ENCODE assay signal across 8 cellular contexts in the genomic region with DNA sequence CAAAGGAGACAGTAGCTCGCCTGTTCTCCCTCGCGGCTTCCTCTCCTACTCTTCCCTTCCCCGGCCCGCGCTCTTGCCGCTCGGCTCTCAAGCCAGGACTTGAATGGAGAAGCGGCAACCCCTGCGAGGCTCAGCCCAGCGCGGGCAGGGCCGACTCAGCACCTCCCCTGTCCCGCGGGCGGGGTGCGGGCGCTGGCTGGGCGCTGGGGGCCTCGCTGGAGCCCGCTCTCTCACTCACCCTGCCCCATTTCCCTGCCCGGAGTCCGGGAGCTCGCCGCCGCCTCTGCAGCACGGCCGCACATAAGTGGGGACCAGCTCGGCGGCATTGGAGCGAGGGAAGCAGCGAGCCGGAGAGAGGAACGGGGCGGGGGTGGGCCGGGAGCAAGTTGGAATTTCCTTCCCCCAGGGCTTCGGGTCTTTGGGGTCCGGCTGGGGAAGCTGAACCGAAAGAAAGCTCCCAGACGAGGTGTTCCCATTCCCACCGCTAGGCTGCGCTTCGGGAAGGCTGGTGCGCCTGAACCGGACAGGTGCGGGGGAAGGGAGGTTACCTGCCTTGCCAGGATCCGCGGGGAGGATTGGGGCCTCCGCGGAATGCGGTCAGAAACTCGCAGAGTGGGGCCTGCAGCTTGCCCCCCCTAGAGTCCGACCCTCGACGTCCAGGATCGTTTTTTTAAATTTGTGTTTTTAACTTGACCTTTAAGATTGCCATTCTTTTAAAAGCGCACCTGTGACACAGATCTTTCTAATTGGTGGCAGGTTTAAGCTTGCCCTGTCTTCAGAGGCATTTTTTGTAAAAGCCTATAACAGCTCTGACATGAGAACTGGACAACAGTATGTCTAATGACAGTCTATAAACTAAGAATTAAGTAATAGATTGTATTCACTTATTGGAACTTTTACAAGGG. TPM values are rescaled to one million over a fixed set of nuclear protein-coding genes. Genes with fewer than 3 reads are reported as not detected.
DNase-seq lines count a peak whose midpoint lies in the region; ATAC-seq and TF ChIP-seq lines count a peak whose summit lies in the region.

A gene with protein sequence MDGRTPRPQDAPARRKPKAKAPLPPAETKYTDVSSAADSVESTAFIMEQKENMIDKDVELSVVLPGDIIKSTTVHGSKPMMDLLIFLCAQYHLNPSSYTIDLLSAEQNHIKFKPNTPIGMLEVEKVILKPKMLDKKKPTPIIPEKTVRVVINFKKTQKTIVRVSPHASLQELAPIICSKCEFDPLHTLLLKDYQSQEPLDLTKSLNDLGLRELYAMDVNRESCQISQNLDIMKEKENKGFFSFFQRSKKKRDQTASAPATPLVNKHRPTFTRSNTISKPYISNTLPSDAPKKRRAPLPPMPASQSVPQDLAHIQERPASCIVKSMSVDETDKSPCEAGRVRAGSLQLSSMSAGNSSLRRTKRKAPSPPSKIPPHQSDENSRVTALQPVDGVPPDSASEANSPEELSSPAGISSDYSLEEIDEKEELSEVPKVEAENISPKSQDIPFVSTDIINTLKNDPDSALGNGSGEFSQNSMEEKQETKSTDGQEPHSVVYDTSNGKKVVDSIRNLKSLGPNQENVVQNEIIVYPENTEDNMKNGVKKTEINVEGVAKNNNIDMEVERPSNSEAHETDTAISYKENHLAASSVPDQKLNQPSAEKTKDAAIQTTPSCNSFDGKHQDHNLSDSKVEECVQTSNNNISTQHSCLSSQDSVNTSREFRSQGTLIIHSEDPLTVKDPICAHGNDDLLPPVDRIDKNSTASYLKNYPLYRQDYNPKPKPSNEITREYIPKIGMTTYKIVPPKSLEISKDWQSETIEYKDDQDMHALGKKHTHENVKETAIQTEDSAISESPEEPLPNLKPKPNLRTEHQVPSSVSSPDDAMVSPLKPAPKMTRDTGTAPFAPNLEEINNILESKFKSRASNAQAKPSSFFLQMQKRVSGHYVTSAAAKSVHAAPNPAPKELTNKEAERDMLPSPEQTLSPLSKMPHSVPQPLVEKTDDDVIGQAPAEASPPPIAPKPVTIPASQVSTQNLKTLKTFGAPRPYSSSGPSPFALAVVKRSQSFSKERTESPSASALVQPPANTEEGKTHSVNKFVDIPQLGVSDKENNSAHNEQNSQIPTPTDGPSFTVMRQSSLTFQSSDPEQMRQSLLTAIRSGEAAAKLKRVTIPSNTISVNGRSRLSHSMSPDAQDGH (minus strand): TSS at position 105 of the 905 bp plus-strand sequence. CDS start 627 bp downstream, outside the sequence.

- H3K27ac ChIP-seq in OCI-LY1 (ENCODE audit: low read depth, low read length, poor library complexity, severe bottlenecking) (no peak within 1 kb of the TSS), cardiac muscle cell (peak within 1 kb of the TSS; percentile 75)

- H3K27me3 ChIP-seq in Caco-2 (replicated peaks; ENCODE audit: control insufficient read depth, insufficient read depth, low read length) (no peaks in the 10 kb centered on the region), OCI-LY1 (ENCODE audit: insufficient read depth, low read length) (no peaks in the 10 kb centered on the region), cardiac muscle cell (no peaks in the 10 kb centered on the region)

- peak within 1 kb of the TSS; percentile 92 for H3K27ac Mint-ChIP-seq in Caco-2 (ENCODE audit: unreplicated experiment)
- H3K27ac Mint-ChIP-seq in activated naive CD8-positive, alpha-beta T cell treated with anti-CD3 and anti-CD28 coated beads, Interleukin-2, amount 50 U/mL, for 24 hours = peak within 1 kb of the TSS; percentile 50

- TF ChIP-seq CTCF in Caco-2 (IDR thresholded peaks at IDR 0.05; ENCODE audit: insufficient read depth in 1 of 2, low read depth in 1 of 2, low read length in 1 of 2, severe bottlenecking in 1 of 2, unreplicated experiment in 1 of 2) (peak; percentile 87 to 89), OCI-LY1 (IDR thresholded peaks at IDR 0.05; ENCODE audit: low read length) (peak; percentile 58), cardiac muscle cell (IDR thresholded peaks at IDR 0.05; ENCODE audit: low read depth, low read length) (peak; percentile 82), omental fat pad (IDR thresholded peaks at IDR 0.05) (peak in 2 of 3 donors; percentile 82 to 86)

- no peaks in the 10 kb centered on the region for H3K9me3 Mint-ChIP-seq in Caco-2 (ENCODE audit: unreplicated experiment)
- no peaks in the 10 kb centered on the region for H3K9me3 Mint-ChIP-seq in activated naive CD8-positive, alpha-beta T cell treated with anti-CD3 and anti-CD28 coated beads, Interleukin-2, amount 50 U/mL, for 24 hours

- ATAC-seq in GM19438 (IDR thresholded peaks at IDR 0.05; ENCODE audit: low read depth, unreplicated experiment) = peak; percentile 82
- peak; percentile 64 for ATAC-seq in HG03457 (IDR thresholded peaks at IDR 0.05; ENCODE audit: unreplicated experiment)
- peak; percentile 72 for ATAC-seq in activated naive CD8-positive, alpha-beta T cell treated with anti-CD3 and anti-CD28 coated beads, Interleukin-2, amount 50 U/mL, for 24 hours
- peak; percentile 83 for ATAC-seq in omental fat pad (ENCODE audit: low FRiP score)

- no peaks in the 10 kb centered on the region for H3K27me3 Mint-ChIP-seq in Caco-2 (ENCODE audit: insufficient read depth, unreplicated experiment)
- H3K27me3 Mint-ChIP-seq in activated naive CD8-positive, alpha-beta T cell treated with anti-CD3 and anti-CD28 coated beads, Interleukin-2, amount 50 U/mL, for 24 hours = peaks cover 27% of the 10 kb centered on the region

- no peaks in the 10 kb centered on the region for H3K9me2 ChIP-seq in OCI-LY1 (ENCODE audit: low read depth, low read length)

- H3K36me3 ChIP-seq in Caco-2 (ENCODE audit: control insufficient read depth, insufficient read depth, low read length) = peaks cover 2% of the 10 kb centered on the region; the same call in 1 of the 2 replicates
- no peaks in the 10 kb centered on the region for H3K36me3 ChIP-seq in OCI-LY1 (ENCODE audit: insufficient read depth, low read length)
- H3K36me3 ChIP-seq in cardiac muscle cell = no peaks in the 10 kb centered on the region

- H3K4me3 ChIP-seq in Caco-2 (ENCODE audit: low read depth, low read length) (peak within 1 kb of the TSS; percentile 86), OCI-LY1 (ENCODE audit: low read depth, low read length, poor library complexity, severe bottlenecking) (peak within 1 kb of the TSS; percentile 57), cardiac muscle cell (peak within 1 kb of the TSS; percentile 92)

- no peaks in the 10 kb centered on the region for H4K20me1 ChIP-seq in OCI-LY1 (ENCODE audit: insufficient read depth, low read length)

- intact Hi-C loops in Caco-2 (cut with micrococcal nuclease; ENCODE audit: unreplicated experiment) = loop anchor here (1.0 to 5.0 kb wide), 5 partner anchors 31 to 105 kb away; no protein-coding TSS in a partner anchor

- POLR2A ChIA-PET in Caco-2 (lab: Charles Lee) = interaction anchor here (0.6 to 1.9 kb wide), 10 partner anchors 9 to 746 kb away, joined by 3 to 14 read pairs (median 4); no protein-coding TSS in a partner anchor

- H3K9me3 ChIP-seq in Caco-2 = no peaks in the 10 kb centered on the region
- H3K9me3 ChIP-seq in OCI-LY1 (ENCODE audit: low read length) = no peaks in the 10 kb centered on the region
- no peaks in the 10 kb centered on the region for H3K9me3 ChIP-seq in cardiac muscle cell (ENCODE audit: low read depth)

- H3K4me1 Mint-ChIP-seq in Caco-2 (ENCODE audit: low read depth, unreplicated experiment) = peaks cover 14% of the 10 kb centered on the region
- peaks cover 12% of the 10 kb centered on the region for H3K4me1 Mint-ChIP-seq in activated naive CD8-positive, alpha-beta T cell treated with anti-CD3 and anti-CD28 coated beads, Interleukin-2, amount 50 U/mL, for 24 hours

- H3K79me2 ChIP-seq in OCI-LY1 (ENCODE audit: insufficient read depth, low read length) = no peaks in the 10 kb centered on the region

- H2AFZ ChIP-seq in OCI-LY1 (ENCODE audit: low read length) = no peak within 1 kb of the TSS

- H3K4me2 ChIP-seq in OCI-LY1 (ENCODE audit: low read length) = peak within 1 kb of the TSS; percentile 69

- no peak within 1 kb of the TSS for H3K9ac ChIP-seq in OCI-LY1 (ENCODE audit: low read length)

- H3K4me3 Mint-ChIP-seq in Caco-2 (ENCODE audit: unreplicated experiment) = peak within 1 kb of the TSS; percentile 95
- peak within 1 kb of the TSS; percentile 78 for H3K4me3 Mint-ChIP-seq in activated naive CD8-positive, alpha-beta T cell treated with anti-CD3 and anti-CD28 coated beads, Interleukin-2, amount 50 U/mL, for 24 hours

- H3K36me3 Mint-ChIP-seq in Caco-2 (ENCODE audit: insufficient read depth, unreplicated experiment) = peaks cover 6% of the 10 kb centered on the region
- no peaks in the 10 kb centered on the region for H3K36me3 Mint-ChIP-seq in activated naive CD8-positive, alpha-beta T cell treated with anti-CD3 and anti-CD28 coated beads, Interleukin-2, amount 50 U/mL, for 24 hours (ENCODE audit: low read depth)

- DNase-seq in Caco-2 = peak; percentile 94 to 95
- DNase-seq in activated naive CD8-positive, alpha-beta T cell treated with anti-CD3 and anti-CD28 coated beads, Interleukin-2, amount 50 U/mL, for 24 hours = peak; percentile 48
- DNase-seq in cardiac muscle cell (ENCODE audit: low read depth in 1 of 2, low spot score in 1 of 2) = peak; percentile 67 to 87
- DNase-seq in omental fat pad (ENCODE audit: low spot score) = peak; percentile 51
- DNase-seq in cerebellar nuclear complex (lab: John Stamatoyannopoulos, UW) = no peak

- CTCF ChIA-PET in Caco-2 (lab: Charles Lee) = interaction anchor here (0.6 to 2.3 kb wide), 19 partner anchors 10 to 1426 kb away, joined by 3 to 20 read pairs (median 4); a partner anchor contains a TSS

- no peaks in the 10 kb centered on the region for H3F3A ChIP-seq in OCI-LY1 (ENCODE audit: insufficient read depth, low read length)

- peaks cover 27% of the 10 kb centered on the region for H3K4me1 ChIP-seq in Caco-2
- H3K4me1 ChIP-seq in OCI-LY1 (ENCODE audit: insufficient read depth, low read length, severe bottlenecking) = peaks cover 4% of the 10 kb centered on the region
- H3K4me1 ChIP-seq in cardiac muscle cell (ENCODE audit: low read depth) = peaks cover 24% of the 10 kb centered on the region

- TSS peak; percentile 68 for BruUV-seq in Caco-2 (replicated peaks; lab: Mats Ljungman, UMichigan)

RNA-seq across cellular contexts. Expression of the gene that starts here (rescaled TPM):
- total RNA-seq in Caco-2 (2022) (42.1 and 47.9 TPM in 2 replicates), cardiac muscle cell (12.0 and 33.5 TPM in 2 replicates), omental fat pad (100 to 1,000 TPM in 1 of 4 donors, 10 to 100 TPM in 3; 38.1 to 114 (median 68.5) TPM)
- polyA plus RNA-seq in cardiac muscle cell = 19.6 and 30.6 TPM in 2 replicates

Comparison
In these comparisons a context has a peak if more than half of its experiments do, and no peak if none do; other contexts are left out.
1. DNase-seq: peak in Caco-2 (2 of 2), activated naive CD8-positive, alpha-beta T cell treated with anti-CD3 and anti-CD28 coated beads, Interleukin-2, amount 50 U/mL, for 24 hours (single experiment), cardiac muscle cell (2 of 2) and omental fat pad (single experiment); none in cerebellar nuclear complex (0 of 2).
2. Peak in every context shown above with its lines, with median percentiles within 50 percentile points of each other: H3K4me3 ChIP-seq, CTCF ChIP-seq and ATAC-seq.